ENCODE assay signal across 8 cellular contexts in the genomic region with DNA sequence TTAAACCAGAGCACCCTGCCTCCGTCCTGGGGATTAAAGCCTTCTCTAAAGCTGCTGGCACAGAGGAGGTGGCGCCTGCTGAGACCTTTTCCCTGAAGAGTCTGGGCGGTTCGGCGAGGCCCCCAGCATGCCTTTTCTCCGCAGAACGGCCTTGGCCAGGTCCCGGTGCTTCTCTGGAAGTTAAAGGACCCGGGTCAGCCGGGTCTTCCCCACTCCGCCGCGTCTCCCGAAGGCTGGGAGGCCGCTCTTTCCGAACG. TPM values are rescaled to one million over a fixed set of nuclear protein-coding genes. Genes with fewer than 3 reads are reported as not detected.
DNase-seq lines count a peak whose midpoint lies in the region; ATAC-seq and TF ChIP-seq lines count a peak whose summit lies in the region.

No MANE protein-coding gene starts in this region.

- H3K4me1 ChIP-seq in esophagus muscularis mucosa: peaks cover 24 to 44% (median 39%) of the 10 kb centered on the region in 4 donors

- TF ChIP-seq POLR2A in esophagus muscularis mucosa (IDR thresholded peaks at IDR 0.05; ENCODE audit: low read depth): no peak

- H3K9me3 ChIP-seq in esophagus muscularis mucosa: no peaks in the 10 kb centered on the region

- intact Hi-C loops in activated CD4-positive, alpha-beta T cell treated with anti-CD3 and anti-CD28 coated beads, Interleukin-2, amount 10 ng/mL, durations not matched to agents 24 days and 14 days (cut with micrococcal nuclease): loop anchor here (1.0 to 5.0 kb wide), 5 partner anchors 16 to 61 kb away; partner anchors contain the start of genes COX5A, MPI, RPP25 and SCAMP2
- intact Hi-C loops in esophagus muscularis mucosa (cut with DNase I): no loop called here

- peak overlapping the region; percentile 95 to 98 (median 95) for H3K27ac ChIP-seq in esophagus muscularis mucosa (replicated peaks in 1 of 4)

- peaks cover 36% of the 10 kb centered on the region for H3K4me1 Mint-ChIP-seq in activated CD4-positive, alpha-beta T cell treated with anti-CD3 and anti-CD28 coated beads, Interleukin-2, amount 10 ng/mL, durations not matched to agents 24 days and 14 days
- H3K4me1 Mint-ChIP-seq in nephron progenitor cell: peaks cover 45% of the 10 kb centered on the region

- peak overlapping the region; percentile 84 to 99 (median 93) for H3K4me3 ChIP-seq in esophagus muscularis mucosa

- peaks cover 31% of the 10 kb centered on the region for H3K36me3 Mint-ChIP-seq in activated CD4-positive, alpha-beta T cell treated with anti-CD3 and anti-CD28 coated beads, Interleukin-2, amount 10 ng/mL, durations not matched to agents 24 days and 14 days (ENCODE audit: low read depth)
- peaks cover 62% of the 10 kb centered on the region for H3K36me3 Mint-ChIP-seq in nephron progenitor cell (ENCODE audit: low read depth)

- H3K36me3 ChIP-seq in esophagus muscularis mucosa: peaks cover 12 to 45% (median 35%) of the 10 kb centered on the region in 4 donors

- DNase-seq in DMS53 (lab: John Stamatoyannopoulos, UW) (peak; percentile 57), DMS53 treated with DMSO at 0.1 percent for 48 hours (lab: John Stamatoyannopoulos, UW; ENCODE audit: unreplicated experiment) (no peak), esophagus muscularis mucosa (ENCODE audit: extremely low spot score) (no peak), nephron progenitor cell (no peak), NCI-H1105 treated with DMSO at 0.1 percent for 48 hours (lab: John Stamatoyannopoulos, UW) (no peak), MV-4-11 (lab: John Stamatoyannopoulos, UW) (no peak)
- DNase-seq in activated CD4-positive, alpha-beta T cell treated with anti-CD3 and anti-CD28 coated beads, Interleukin-2, amount 10 ng/mL, durations not matched to agents 24 days and 14 days: no peak

- TF ChIP-seq CTCF in esophagus muscularis mucosa (IDR thresholded peaks at IDR 0.05) (no peak), nephron progenitor cell (IDR thresholded peaks at IDR 0.05) (no peak)

- H3K27me3 Mint-ChIP-seq in activated CD4-positive, alpha-beta T cell treated with anti-CD3 and anti-CD28 coated beads, Interleukin-2, amount 10 ng/mL, durations not matched to agents 24 days and 14 days: no peaks in the 10 kb centered on the region
- H3K27me3 Mint-ChIP-seq in nephron progenitor cell (ENCODE audit: low read depth, poor library complexity): peaks cover 4% of the 10 kb centered on the region

- no peaks in the 10 kb centered on the region for H3K27me3 ChIP-seq in esophagus muscularis mucosa

- no peak for TF ChIP-seq EP300 in esophagus muscularis mucosa (IDR thresholded peaks at IDR 0.05)

- H3K9me3 Mint-ChIP-seq in activated CD4-positive, alpha-beta T cell treated with anti-CD3 and anti-CD28 coated beads, Interleukin-2, amount 10 ng/mL, durations not matched to agents 24 days and 14 days: no peaks in the 10 kb centered on the region
- peaks cover 6% of the 10 kb centered on the region for H3K9me3 Mint-ChIP-seq in nephron progenitor cell

- peak overlapping the region; percentile 67 for H3K27ac Mint-ChIP-seq in activated CD4-positive, alpha-beta T cell treated with anti-CD3 and anti-CD28 coated beads, Interleukin-2, amount 10 ng/mL, durations not matched to agents 24 days and 14 days
- peak overlapping the region; percentile 94 for H3K27ac Mint-ChIP-seq in nephron progenitor cell

- peak overlapping the region; percentile 97 for H3K4me3 Mint-ChIP-seq in activated CD4-positive, alpha-beta T cell treated with anti-CD3 and anti-CD28 coated beads, Interleukin-2, amount 10 ng/mL, durations not matched to agents 24 days and 14 days
- H3K4me3 Mint-ChIP-seq in nephron progenitor cell: peak overlapping the region; percentile 97

- 5% methylated on average over 4 of the region's 17 CpGs for WGBS in esophagus muscularis mucosa

- ATAC-seq in HG03066 (IDR thresholded peaks at IDR 0.05; ENCODE audit: low read depth, unreplicated experiment): peak; percentile 16

RNA-seq across cellular contexts. Expression of gene FAM219B, which starts 0.5 kb away (rescaled TPM):
- total RNA-seq in activated CD4-positive, alpha-beta T cell treated with anti-CD3 and anti-CD28 coated beads, Interleukin-2, amount 10 ng/mL, durations not matched to agents 24 days and 14 days: 68.0 and 82.0 TPM in 2 replicates
- total RNA-seq in esophagus muscularis mucosa: 10 to 100 TPM; 60.8 to 92.0 (median 84.3) TPM

RNA-seq across cellular contexts. Expression of gene MPI, which starts 16.3 kb away (rescaled TPM):
- 63.9 and 64.4 TPM in 2 replicates for total RNA-seq in activated CD4-positive, alpha-beta T cell treated with anti-CD3 and anti-CD28 coated beads, Interleukin-2, amount 10 ng/mL, durations not matched to agents 24 days and 14 days
- 10 to 100 TPM; 37.4 to 50.7 (median 44.0) TPM for total RNA-seq in esophagus muscularis mucosa

RNA-seq across cellular contexts. Expression of gene COX5A, which starts 31.8 kb away (rescaled TPM):
- total RNA-seq in activated CD4-positive, alpha-beta T cell treated with anti-CD3 and anti-CD28 coated beads, Interleukin-2, amount 10 ng/mL, durations not matched to agents 24 days and 14 days: 314 and 317 TPM in 2 replicates
- 10 to 100 TPM; 58.6 to 86.2 (median 75.5) TPM for total RNA-seq in esophagus muscularis mucosa

RNA-seq across cellular contexts. Expression of gene SCAMP2, which starts 33.0 kb away (rescaled TPM):
- total RNA-seq in activated CD4-positive, alpha-beta T cell treated with anti-CD3 and anti-CD28 coated beads, Interleukin-2, amount 10 ng/mL, durations not matched to agents 24 days and 14 days: 89.4 and 94.8 TPM in 2 replicates
- total RNA-seq in esophagus muscularis mucosa: 100 to 1,000 TPM in 2 of 4 donors, 10 to 100 TPM in 2; 57.3 to 125 (median 94.9) TPM

RNA-seq across cellular contexts. Expression of gene RPP25, which starts 50.5 kb away (rescaled TPM):
- total RNA-seq in activated CD4-positive, alpha-beta T cell treated with anti-CD3 and anti-CD28 coated beads, Interleukin-2, amount 10 ng/mL, durations not matched to agents 24 days and 14 days: 13.1 and 13.9 TPM in 2 replicates
- 1 to 10 TPM; 4.2 to 7.2 (median 7.0) TPM for total RNA-seq in esophagus muscularis mucosa
